ENCODE assay signal across 7 cellular contexts in the genomic region with DNA sequence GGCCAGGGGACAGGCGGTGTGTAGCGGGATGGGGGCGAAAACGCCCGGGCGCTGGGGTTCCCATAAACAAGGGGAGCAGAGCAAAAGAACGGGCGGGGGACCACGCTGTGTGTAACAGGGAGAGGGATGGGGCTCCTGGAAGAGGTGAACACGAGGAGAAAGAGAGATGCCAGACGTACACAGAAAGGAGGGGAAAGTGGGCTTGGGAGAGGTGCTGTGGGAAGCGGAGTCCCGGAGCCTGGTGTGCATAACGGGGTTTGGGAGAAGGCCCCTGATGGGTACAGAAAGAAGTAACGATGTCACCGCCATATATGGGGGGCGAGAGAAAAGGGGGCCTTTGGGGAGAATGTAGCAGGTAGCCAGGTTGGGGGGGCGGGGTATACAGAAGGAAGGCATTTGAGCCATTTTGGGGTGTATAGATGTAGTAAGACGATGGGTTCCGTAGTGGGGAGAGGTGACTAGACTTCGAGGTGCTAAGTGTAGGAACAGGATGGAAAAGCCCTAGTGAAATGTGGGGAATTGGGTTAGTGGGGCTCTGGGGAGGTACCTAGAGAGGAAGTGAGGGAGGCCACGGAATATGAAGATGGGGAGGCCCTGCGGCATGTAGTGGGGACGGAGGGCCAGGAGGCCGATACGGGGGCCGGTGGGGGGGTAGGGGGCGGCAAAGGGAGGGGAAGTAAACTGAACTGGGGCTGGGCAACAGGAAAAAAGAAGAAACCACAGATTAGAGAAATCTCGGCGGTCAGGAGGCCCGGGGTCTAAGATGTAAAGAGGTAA. TPM values are rescaled to one million over a fixed set of nuclear protein-coding genes. Genes with fewer than 3 reads are reported as not detected.
DNase-seq lines count a peak whose midpoint lies in the region; ATAC-seq and TF ChIP-seq lines count a peak whose summit lies in the region.

No MANE protein-coding gene starts in this region.

- H3K9me3 Mint-ChIP-seq in activated naive CD4-positive, alpha-beta T cell treated with anti-CD3 and anti-CD28 coated beads, Interleukin-2, amount 50 U/mL, for 24 hours: no peaks in the 10 kb centered on the region

- peak overlapping the region; percentile 89 for H3K27ac Mint-ChIP-seq in activated naive CD4-positive, alpha-beta T cell treated with anti-CD3 and anti-CD28 coated beads, Interleukin-2, amount 50 U/mL, for 24 hours

- peaks cover 50% of the 10 kb centered on the region for H3K36me3 ChIP-seq in MG63
- H3K36me3 ChIP-seq in right atrium auricular region: peaks cover 11% of the 10 kb centered on the region
- peaks cover 0 to 23% (median 2%) of the 10 kb centered on the region in 4 donors for H3K36me3 ChIP-seq in sigmoid colon

- ATAC-seq in GM19324 (IDR thresholded peaks at IDR 0.05; ENCODE audit: low FRiP score, unreplicated experiment): no peak

- H3K4me3 Mint-ChIP-seq in activated naive CD4-positive, alpha-beta T cell treated with anti-CD3 and anti-CD28 coated beads, Interleukin-2, amount 50 U/mL, for 24 hours: peak overlapping the region; percentile 89

- WGBS in sigmoid colon, 2 donors: 1% methylated on average over 31 of the region's 31 CpGs

- intact Hi-C loops in sigmoid colon (cut with DNase I): no loop called here

- H3K4me1 ChIP-seq in right atrium auricular region: peaks cover 0 to 69% of the 10 kb centered on the region in 2 donors
- H3K4me1 ChIP-seq in sigmoid colon: peaks cover 0 to 75% (median 70%) of the 10 kb centered on the region in 4 donors

- H3K9me3 ChIP-seq in MG63 (no peaks in the 10 kb centered on the region), right atrium auricular region (no peaks in the 10 kb centered on the region), sigmoid colon (no peaks in the 10 kb centered on the region)

- H3K4me3 ChIP-seq in MG63: peak overlapping the region; percentile 75
- peak overlapping the region; percentile 85 to 97 for H3K4me3 ChIP-seq in right atrium auricular region
- H3K4me3 ChIP-seq in sigmoid colon: peak overlapping the region; percentile 78 to 99 (median 85)

- DNase-seq in GM13977 (ENCODE audit: low spot score): peak; percentile 61
- no peak for DNase-seq in MG63
- DNase-seq in right atrium auricular region (ENCODE audit: low spot score): no peak
- DNase-seq in sigmoid colon: peak; percentile 75
- no peak for DNase-seq in activated effector memory CD4-positive, alpha-beta T cell treated with anti-CD3 and anti-CD28 coated beads, Interleukin-2, amount 50 U/mL, for 16 hours

- TF ChIP-seq EP300 in sigmoid colon (IDR thresholded peaks at IDR 0.05): no peak

- H3K36me3 Mint-ChIP-seq in activated naive CD4-positive, alpha-beta T cell treated with anti-CD3 and anti-CD28 coated beads, Interleukin-2, amount 50 U/mL, for 24 hours: peaks cover 9% of the 10 kb centered on the region

- no peaks in the 10 kb centered on the region for H3K27me3 Mint-ChIP-seq in activated naive CD4-positive, alpha-beta T cell treated with anti-CD3 and anti-CD28 coated beads, Interleukin-2, amount 50 U/mL, for 24 hours

- H3K27me3 ChIP-seq in MG63 (no peaks in the 10 kb centered on the region), right atrium auricular region (no peaks in the 10 kb centered on the region), sigmoid colon (no peaks in the 10 kb centered on the region)

- peaks cover 59% of the 10 kb centered on the region for H3K4me1 Mint-ChIP-seq in activated naive CD4-positive, alpha-beta T cell treated with anti-CD3 and anti-CD28 coated beads, Interleukin-2, amount 50 U/mL, for 24 hours

- H3K27ac ChIP-seq in right atrium auricular region (peak overlapping the region; percentile 94 to 97), sigmoid colon (peak overlapping the region; percentile 84 to 98 (median 97))

- no peak for TF ChIP-seq POLR2A in sigmoid colon (IDR thresholded peaks at IDR 0.05)

- TF ChIP-seq CTCF in GM13977 (IDR thresholded peaks at IDR 0.05; ENCODE audit: extremely low read depth, insufficient read depth, missing control alignments): no peak
- no peak for TF ChIP-seq CTCF in right atrium auricular region (IDR thresholded peaks at IDR 0.05)
- no peak for TF ChIP-seq CTCF in sigmoid colon (IDR thresholded peaks at IDR 0.05)

- in situ Hi-C loops in GM13977 (cut with MboI; ENCODE audit: low pct_unique_long_range_greater_than_20kb, low sequenced_read_pairs, unreplicated experiment): no loop called here

RNA-seq across cellular contexts. Expression of a gene that starts 0.8 kb away (rescaled TPM):
- total RNA-seq in MG63 (2014; rRNA removed; shearing (Covaris generic); ENCODE audit: low replicate concordance): 7.5 and 8.0 TPM in 2 replicates
- total RNA-seq in right atrium auricular region: 10 to 100 TPM; 15.3 to 26.2 TPM
- 10 to 100 TPM; 23.5 to 45.5 (median 31.1) TPM for total RNA-seq in sigmoid colon
- polyA plus RNA-seq in sigmoid colon: 10 to 100 TPM; 10.4 to 27.9 (median 13.8) TPM

RNA-seq across cellular contexts. Expression of a gene that starts 1.9 kb away (rescaled TPM):
- 8.7 and 17.5 TPM in 2 replicates for total RNA-seq in MG63 (2014; rRNA removed; shearing (Covaris generic); ENCODE audit: low replicate concordance)
- total RNA-seq in right atrium auricular region (1 to 10 TPM; 7.5 to 8.6 TPM), sigmoid colon (10 to 100 TPM; 18.2 to 43.2 (median 24.5) TPM)
- polyA plus RNA-seq in sigmoid colon: 10 to 100 TPM; 17.1 to 24.4 (median 23.4) TPM

RNA-seq across cellular contexts. Expression of a gene that starts 6.4 kb away (rescaled TPM):
- 1.3 and 4.8 TPM in 2 replicates for total RNA-seq in MG63 (2014; rRNA removed; shearing (Covaris generic); ENCODE audit: low replicate concordance)
- total RNA-seq in right atrium auricular region (10 to 100 TPM; 19.1 to 30.0 TPM), sigmoid colon (10 to 100 TPM; 16.6 to 22.9 (median 20.2) TPM)
- 10 to 100 TPM in 2 of 3 donors, 1 to 10 TPM in 1; 5.5 to 10.8 (median 10.0) TPM for polyA plus RNA-seq in sigmoid colon

RNA-seq across cellular contexts. Expression of a gene that starts 13.3 kb away (rescaled TPM):
- 128 and 226 TPM in 2 replicates for total RNA-seq in MG63 (2014; rRNA removed; shearing (Covaris generic); ENCODE audit: low replicate concordance)
- total RNA-seq in right atrium auricular region: 10 to 100 TPM; 39.0 to 61.0 TPM
- 10 to 100 TPM; 52.1 to 79.7 (median 65.4) TPM for total RNA-seq in sigmoid colon
- 100 to 1,000 TPM in 1 of 3 donors, 10 to 100 TPM in 2; 81.7 to 162 (median 86.9) TPM for polyA plus RNA-seq in sigmoid colon

RNA-seq across cellular contexts. Expression of a gene that starts 17.2 kb away (rescaled TPM):
- 9.0 and 12.6 TPM in 2 replicates for total RNA-seq in MG63 (2014; rRNA removed; shearing (Covaris generic); ENCODE audit: low replicate concordance)
- 10 to 100 TPM in 1 of 2 donors, 1 to 10 TPM in 1; 7.8 to 10.6 TPM for total RNA-seq in right atrium auricular region
- total RNA-seq in sigmoid colon: 1 to 10 TPM; 2.8 to 9.1 (median 3.7) TPM
- 1 to 10 TPM; 7.2 to 8.2 (median 7.2) TPM for polyA plus RNA-seq in sigmoid colon

Comparison
In these comparisons a context has a peak if more than half of its experiments do, and no peak if none do; other contexts are left out.
1. DNase-seq: peak in GM13977 (single experiment) and sigmoid colon (single experiment); none in MG63 (single experiment), right atrium auricular region (single experiment) and activated effector memory CD4-positive, alpha-beta T cell treated with anti-CD3 and anti-CD28 coated beads, Interleukin-2, amount 50 U/mL, for 16 hours (single experiment).
2. Peak in every context shown above with its lines, with median percentiles within 50 percentile points of each other: H3K4me3 ChIP-seq.